21 cellular contexts compared by ENCODE assay signal in genomic region chr10:86244995-86245394, GRCh38.
"Had no signal": no experiment of that assay in that cellular context is flagged by ENCODE, and none has a peak within 500 bp of the region (broad histone marks: within the 10 kb centered on the region; RNA-seq: fewer than 3 reads in every experiment).

No MANE protein-coding gene starts in this region.

- H3K36me3 Mint-ChIP-seq: memory B cell; natural killer cell; neural progenitor cell; stimulated activated memory B cell treated with anti-CD40 and anti-IgM and Interleukin-4, amounts not matched to agents 10 μg/mL and 1 μg/mL and 100 μg/mL, for 72 hours; type B pancreatic cell had no signal

- H3K4me1 ChIP-seq: heart right ventricle, left lung, pancreas, psoas muscle, sigmoid colon, spleen, tibial nerve, uterus had no signal

- H3K4me3 ChIP-seq: heart right ventricle, hepatocyte, left lung, lung, neural progenitor cell, pancreas, psoas muscle, sigmoid colon, spleen, tibial nerve, uterus had no signal

- H3K9me3 Mint-ChIP-seq: type B pancreatic cell had no signal

- H3K27ac Mint-ChIP-seq: memory B cell; natural killer cell; nephron progenitor cell; neural progenitor cell; stimulated activated memory B cell treated with anti-CD40 and anti-IgM and Interleukin-4, amounts not matched to agents 10 μg/mL and 1 μg/mL and 100 μg/mL, for 72 hours; stimulated activated naive CD8-positive, alpha-beta T cell treated with anti-CD3 and anti-CD28 coated beads, Interleukin-15, amount 100 ng/mL, for 72 hours; type B pancreatic cell had no signal

- ATAC-seq: heart right ventricle; left colon; left lung; natural killer cell; pancreas; psoas muscle; stimulated activated memory B cell treated with anti-CD40 and anti-IgM and Interleukin-4, amounts not matched to agents 10 μg/mL and 1 μg/mL and 100 μg/mL, for 72 hours; stimulated activated naive CD8-positive, alpha-beta T cell treated with anti-CD3 and anti-CD28 coated beads, Interleukin-15, amount 100 ng/mL, for 72 hours had no signal

- DNase-seq: heart right ventricle; left colon; left lung; natural killer cell; pancreas; psoas muscle; sigmoid colon; small intestine; spleen; stimulated activated CD4-positive, alpha-beta T cell treated with anti-CD3 and anti-CD28 coated beads, Interleukin-4, amount 100 ng/mL, for 24 hours; stimulated activated naive CD4-positive, alpha-beta T cell treated with Interleukin-2 at 50 U/mL for 16 hours; stimulated activated naive CD8-positive, alpha-beta T cell treated with anti-CD3 and anti-CD28 coated beads, Interleukin-15, amount 100 ng/mL, for 72 hours; uterus had no signal

- H3K27me3 ChIP-seq: hepatocyte, left lung, neural progenitor cell, pancreas, sigmoid colon, tibial nerve, uterus had no signal

- H3K9ac ChIP-seq: neural progenitor cell had no signal

- H3K27me3 Mint-ChIP-seq: type B pancreatic cell had no signal

- H3K36me3 ChIP-seq: heart right ventricle, left lung, neural progenitor cell, pancreas, sigmoid colon, spleen, tibial nerve, uterus had no signal

- H3K4me2 ChIP-seq: hepatocyte, neural progenitor cell had no signal

- H3K4me3 Mint-ChIP-seq: memory B cell; natural killer cell; nephron progenitor cell; neural progenitor cell; stimulated activated memory B cell treated with anti-CD40 and anti-IgM and Interleukin-4, amounts not matched to agents 10 μg/mL and 1 μg/mL and 100 μg/mL, for 72 hours; stimulated activated naive CD8-positive, alpha-beta T cell treated with anti-CD3 and anti-CD28 coated beads, Interleukin-15, amount 100 ng/mL, for 72 hours; type B pancreatic cell had no signal

- H2AFZ ChIP-seq: hepatocyte, neural progenitor cell had no signal

- H3K79me2 ChIP-seq: hepatocyte had no signal

- H3K9me3 ChIP-seq: heart right ventricle, left lung, pancreas, psoas muscle, sigmoid colon, tibial nerve, uterus had no signal

- H3K27ac ChIP-seq: heart right ventricle, hepatocyte, left lung, neural progenitor cell, pancreas, psoas muscle, sigmoid colon, spleen, tibial nerve, uterus had no signal

- H3K4me1 Mint-ChIP-seq: memory B cell; natural killer cell; stimulated activated memory B cell treated with anti-CD40 and anti-IgM and Interleukin-4, amounts not matched to agents 10 μg/mL and 1 μg/mL and 100 μg/mL, for 72 hours; stimulated activated naive CD8-positive, alpha-beta T cell treated with anti-CD3 and anti-CD28 coated beads, Interleukin-15, amount 100 ng/mL, for 72 hours had no signal
